ENCODE assay signal across 1 cellular context in genomic region chr5:114324282-114324681, GRCh38.
TF ChIP-seq lines count a peak whose summit lies in the region.

No MANE protein-coding gene starts in this region.

TF ChIP-seq in IMR-90, 13 proteins besides CTCF, POLR2A, EP300 and RAD21 (continued from another document):
- TF ChIP-seq SMC3 (IDR thresholded peaks at IDR 0.05; ENCODE audit: low read depth, low read length) (no peak), CHD1 (IDR thresholded peaks at IDR 0.05; ENCODE audit: low read depth, low read length) (no peak), ELK1 (IDR thresholded peaks at IDR 0.05; ENCODE audit: borderline replicate concordance, low read depth, low read length) (no peak), NFE2L2 (IDR thresholded peaks at IDR 0.05; ENCODE audit: low read depth, low read length) (no peak), BHLHE40 (IDR thresholded peaks at IDR 0.05; ENCODE audit: low read depth, low read length) (no peak), USF2 (IDR thresholded peaks at IDR 0.05; ENCODE audit: low read depth, low read length) (no peak), MXI1 (IDR thresholded peaks at IDR 0.05; ENCODE audit: borderline replicate concordance, low read depth, low read length) (no peak)
